15 cellular contexts compared by ENCODE assay signal in genomic region chr6:111717621-111718020, GRCh38.
"Had no signal": no experiment of that assay in that cellular context is flagged by ENCODE, and none has a peak within 500 bp of the region (broad histone marks: within the 10 kb centered on the region; RNA-seq: fewer than 3 reads in every experiment).

No MANE protein-coding gene starts in this region.

- H3K9me3 Mint-ChIP-seq: memory B cell had no signal

- H3K9me3 ChIP-seq: ascending aorta, gastroesophageal sphincter, left ventricle myocardium inferior, sigmoid colon, spleen had no signal

- FAIRE-seq: bronchial epithelial cell, keratinocyte had no signal

- H3K4me3 Mint-ChIP-seq: memory B cell, nephron progenitor cell had no signal

- H3K4me3 ChIP-seq: ascending aorta, gastroesophageal sphincter, hepatocyte, left ventricle myocardium inferior, sigmoid colon, SK-N-MC, spleen had no signal

- H3K27ac ChIP-seq: ascending aorta, gastroesophageal sphincter, hepatocyte, left ventricle myocardium inferior, sigmoid colon, SK-N-MC had no signal

- H3K36me3 ChIP-seq: sigmoid colon had no signal

- H3K27me3 Mint-ChIP-seq: memory B cell had no signal

- H3K27me3 ChIP-seq: ascending aorta, gastroesophageal sphincter, hepatocyte, sigmoid colon, spleen had no signal

- H3K27ac Mint-ChIP-seq: memory B cell, nephron progenitor cell had no signal

- H3K4me1 ChIP-seq: ascending aorta had no signal

- DNase-seq: activated CD4-positive, CD25-positive, alpha-beta regulatory T cell treated with anti-CD3 and anti-CD28 coated beads, Interleukin-2, amount 50 U/mL, for 72 hours; activated CD8-positive, alpha-beta memory T cell treated with anti-CD3 and anti-CD28 coated beads for 24 hours; activated effector memory CD4-positive, alpha-beta T cell treated with anti-CD3 and anti-CD28 coated beads, Interleukin-2, amount 50 U/mL, for 16 hours; left ventricle myocardium inferior; nephron progenitor cell; occipital lobe; sigmoid colon; spleen had no signal
